ENCODE assay signal across 15 cellular contexts in genomic region chr4:95524722-95525121, GRCh38.
"Had no signal": no experiment of that assay in that cellular context is flagged by ENCODE, and none has a peak within 500 bp of the region (broad histone marks: within the 10 kb centered on the region; RNA-seq: fewer than 3 reads in every experiment).

No MANE protein-coding gene starts in this region.

- DNase-seq: activated B cell treated with CpG ODN at 0.5 μM for 24 hours; activated CD4-positive, alpha-beta T cell treated with anti-CD3 and anti-CD28 coated beads, Interleukin-2, amount 10 ng/mL, durations not matched to agents 7 days and 5 days; activated effector memory CD4-positive, alpha-beta T cell treated with Interleukin-2 at 50 U/mL for 16 hours; activated T-cell treated with anti-CD3 and anti-CD28 coated beads, Interleukin-2, amount 50 U/mL, for 1 hour; amniotic stem cell; endodermal cell; erythroblast; naive thymus-derived CD4-positive, alpha-beta T cell; sigmoid colon; stimulated activated CD4-positive, alpha-beta T cell treated with anti-CD3 and anti-CD28 coated beads, Interleukin-2, amount 100 ng/mL, for 24 hours; stimulated activated naive B cell treated with anti-CD40 and anti-IgM and Interleukin-4, amounts not matched to agents 10 μg/mL and 1 μg/mL and 100 μg/mL, for 72 hours; T-helper 17 cell; upper lobe of left lung had no signal

- ATAC-seq: activated naive CD4-positive, alpha-beta T cell treated with anti-CD3 and anti-CD28 coated beads, Interleukin-2, amount 50 U/mL, for 72 hours; naive thymus-derived CD4-positive, alpha-beta T cell; T-helper 17 cell had no signal

- H3K27me3 ChIP-seq: sigmoid colon, upper lobe of left lung had no signal

- H3K36me3 ChIP-seq: sigmoid colon, upper lobe of left lung had no signal

- H3K4me3 ChIP-seq: lung, sigmoid colon, upper lobe of left lung had no signal

- H3K27ac ChIP-seq: sigmoid colon, upper lobe of left lung had no signal
